ENCODE assay signal across 33 cellular contexts in the genomic region with DNA sequence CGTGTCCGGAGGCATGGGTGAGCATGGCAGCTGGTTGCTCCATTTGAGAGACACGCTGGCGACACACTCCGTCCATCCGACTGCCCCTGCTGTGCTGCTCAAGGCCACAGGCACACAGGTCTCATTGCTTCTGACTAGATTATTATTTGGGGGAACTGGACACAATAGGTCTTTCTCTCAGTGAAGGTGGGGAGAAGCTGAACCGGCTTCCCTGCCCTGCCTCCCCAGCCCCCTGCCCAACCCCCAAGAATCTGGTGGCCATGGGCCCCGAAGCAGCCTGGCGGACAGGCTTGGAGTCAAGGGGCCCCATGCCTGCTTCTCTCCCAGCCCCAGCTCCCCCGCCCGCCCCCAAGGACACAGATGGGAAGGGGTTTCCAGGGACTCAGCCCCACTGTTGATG. TPM values are rescaled to one million over a fixed set of nuclear protein-coding genes. Genes with fewer than 3 reads are reported as not detected.
"Had no signal": no experiment of that assay in that cellular context is flagged by ENCODE, and none has a peak within 500 bp of the region (broad histone marks: within the 10 kb centered on the region; RNA-seq: fewer than 3 reads in every experiment).

No MANE protein-coding gene starts in this region.

- H3K4me3 Mint-ChIP-seq: naive thymus-derived CD4-positive, alpha-beta T cell; nephron; stimulated activated naive CD8-positive, alpha-beta T cell treated with anti-CD3 and anti-CD28 coated beads, Interleukin-15, amount 100 ng/mL, for 72 hours had no signal

- H3K4me2 ChIP-seq: smooth muscle cell had no signal

- H3K27ac ChIP-seq: esophagus squamous epithelium, heart right ventricle, parathyroid adenoma, right atrium auricular region, suprapubic skin, vagina had no signal

- H3K9me3 ChIP-seq: vagina had no signal

- H3K9ac ChIP-seq: parathyroid adenoma had no signal

- H3K4me1 ChIP-seq: parathyroid adenoma had no signal

- H3K27me3 ChIP-seq: esophagus squamous epithelium, heart right ventricle, left lung, right atrium auricular region, suprapubic skin, vagina had no signal

- H3K4me3 ChIP-seq: coronary artery, esophagus squamous epithelium, heart right ventricle, left lung, right atrium auricular region, smooth muscle cell, suprapubic skin, vagina had no signal

- DNase-seq: dermis blood vessel endothelial cell; effector memory CD4-positive, alpha-beta T cell; erythroblast; esophagus squamous epithelium; foreskin melanocyte; glutamatergic neuron; heart right ventricle; hippocampal formation; left cardiac atrium; left lung; mesendoderm; midbrain; naive thymus-derived CD4-positive, alpha-beta T cell; occipital lobe; stimulated activated CD4-positive, alpha-beta T cell treated with anti-CD3 and anti-CD28 coated beads, Interleukin-12 subunit alpha, Interleukin-12 subunit beta, amount 100 ng/mL, for 4 hours; stimulated activated CD4-positive, alpha-beta T cell treated with anti-CD3 and anti-CD28 coated beads, Interleukin-1b, Interleukin-23, amount 100 ng/mL, for 48 hours; stimulated activated CD4-positive, alpha-beta T cell treated with anti-CD3 and anti-CD28 coated beads, Interleukin-4, amount 100 ng/mL, for 1 hour; stimulated activated CD8-positive, alpha-beta memory T cell treated with anti-CD3 and anti-CD28 coated beads, Interleukin-4, amount 100 ng/mL, for 48 hours; stimulated activated naive CD4-positive, alpha-beta T cell; stimulated activated naive CD8-positive, alpha-beta T cell treated with anti-CD3 and anti-CD28 coated beads, Interleukin-15, amount 100 ng/mL, for 72 hours; trophoblast cell had no signal

- H3K79me2 ChIP-seq: parathyroid adenoma had no signal

- H2AFZ ChIP-seq: parathyroid adenoma had no signal

- ATAC-seq: heart right ventricle; left cardiac atrium; left lung; naive thymus-derived CD4-positive, alpha-beta T cell; sciatic nerve; stimulated activated naive CD8-positive, alpha-beta T cell treated with anti-CD3 and anti-CD28 coated beads, Interleukin-15, amount 100 ng/mL, for 72 hours had no signal

- H3K27me3 Mint-ChIP-seq: naive thymus-derived CD4-positive, alpha-beta T cell; progenitor cell of endocrine pancreas; stimulated activated naive CD8-positive, alpha-beta T cell treated with anti-CD3 and anti-CD28 coated beads, Interleukin-15, amount 100 ng/mL, for 72 hours had no signal

RNA-seq across cellular contexts. Expression of gene PGPEP1L, which starts 49.5 kb away (rescaled TPM):
- total RNA-seq: dermis blood vessel endothelial cell; esophagus squamous epithelium; left lung; lower leg skin; lung microvascular endothelial cell; naive thymus-derived CD4-positive, alpha-beta T cell; progenitor cell of endocrine pancreas; sciatic nerve; smooth muscle cell; suprapubic skin; ureter; vagina had no signal
- polyA plus RNA-seq: naive thymus-derived CD4-positive, alpha-beta T cell; smooth muscle cell had no signal
